ENCODE assay signal across 11 cellular contexts in genomic region chr4:177052211-177052725, GRCh38.
DNase-seq lines count a peak whose midpoint lies in the region; ATAC-seq, FAIRE-seq and TF ChIP-seq lines count a peak whose summit lies in the region.
"Had no signal": no experiment of that assay in that cellular context is flagged by ENCODE, and none has a peak within 500 bp of the region (broad histone marks: within the 10 kb centered on the region; RNA-seq: fewer than 3 reads in every experiment).

No MANE protein-coding gene starts in this region.

- no peaks in the 10 kb centered on the region for H3K36me3 ChIP-seq in thoracic aorta
- no peaks in the 10 kb centered on the region for H3K36me3 ChIP-seq in left lung
- no peaks in the 10 kb centered on the region for H3K36me3 ChIP-seq in right lobe of liver
- H3K36me3 ChIP-seq: BLaER1 had no signal

- peaks cover 25% of the 10 kb centered on the region for H3K4me1 Mint-ChIP-seq in brain
- H3K4me1 Mint-ChIP-seq: CD8-positive, alpha-beta memory T cell had no signal

- TF ChIP-seq CTCF in D721Med (IDR thresholded peaks at IDR 0.05; ENCODE audit: insufficient read depth, missing control alignments), result no peak
- TF ChIP-seq CTCF in brain (conservative IDR thresholded peaks at IDR 0.05), result no peak
- no peak for TF ChIP-seq CTCF in thoracic aorta (IDR thresholded peaks at IDR 0.05)
- no peak for TF ChIP-seq CTCF in left lung (IDR thresholded peaks at IDR 0.05)
- TF ChIP-seq CTCF in right lobe of liver (IDR thresholded peaks at IDR 0.05), result no peak

- intact Hi-C loops in left lung (cut with DNase I) (no loop called here), right lobe of liver (cut with DNase I) (no loop called here)

- H3K9me3 ChIP-seq in thoracic aorta, result no peaks in the 10 kb centered on the region
- H3K9me3 ChIP-seq in left lung, result no peaks in the 10 kb centered on the region
- no peaks in the 10 kb centered on the region for H3K9me3 ChIP-seq in right lobe of liver
- H3K9me3 ChIP-seq: BLaER1, Caco-2 had no signal

- peaks cover 0 to 3% (median 0%) of the 10 kb centered on the region in 5 experiments for H3K9me3 Mint-ChIP-seq in brain
- H3K9me3 Mint-ChIP-seq: CD8-positive, alpha-beta memory T cell had no signal

- ATAC-seq in thoracic aorta (ENCODE audit: insufficient number of reproducible peaks, low FRiP score, low read depth) (no peak), left lung (no peak), GM19455 (IDR thresholded peaks at IDR 0.05; ENCODE audit: unreplicated experiment) (no peak), right lobe of liver (no peak)

- peak; percentile 98 for FAIRE-seq in D721Med (lab: Jason Lieb, UNC)

- no peak overlapping the region for H3K4me3 Mint-ChIP-seq in brain
- H3K4me3 Mint-ChIP-seq: CD8-positive, alpha-beta memory T cell had no signal

- no peaks in the 10 kb centered on the region for H3K36me3 Mint-ChIP-seq in brain
- H3K36me3 Mint-ChIP-seq: CD8-positive, alpha-beta memory T cell had no signal

- no peak overlapping the region for H3K4me3 ChIP-seq in thoracic aorta
- no peak overlapping the region for H3K4me3 ChIP-seq in left lung
- H3K4me3 ChIP-seq in right lobe of liver, result no peak overlapping the region
- H3K4me3 ChIP-seq: BLaER1 had no signal

- WGBS in right lobe of liver (ENCODE audit: insufficient coverage, low coverage, low lambda C conversion rate, missing lambda C conversion rate), result 56% methylated on average over 3 of the region's 3 CpGs

- peaks cover 0 to 10% of the 10 kb centered on the region in 2 donors for H3K4me1 ChIP-seq in thoracic aorta (ENCODE audit: control insufficient read depth in 1 of 2, low read depth in 2 of 2)
- H3K4me1 ChIP-seq in left lung, result no peaks in the 10 kb centered on the region
- no peaks in the 10 kb centered on the region for H3K4me1 ChIP-seq in right lobe of liver
- H3K4me1 ChIP-seq: BLaER1, Caco-2 had no signal

- no peaks in the 10 kb centered on the region for H3K27me3 Mint-ChIP-seq in brain

- TF ChIP-seq POLR2A in right lobe of liver (IDR thresholded peaks at IDR 0.05), result no peak

- DNase-seq in D721Med (ENCODE audit: insufficient read length, low spot score) (peak; percentile 31), NCI-H82 treated with DMSO at 0.1 percent for 48 hours (lab: John Stamatoyannopoulos, UW; ENCODE audit: unreplicated experiment) (peak; percentile 86), thoracic aorta (ENCODE audit: low spot score) (no peak), left lung (no peak), right lobe of liver (no peak)
- DNase-seq: 8988T; CD8-positive, alpha-beta memory T cell had no signal

- H3K27me3 ChIP-seq in thoracic aorta (replicated peaks; ENCODE audit: insufficient read depth) (no peaks in the 10 kb centered on the region), left lung (no peaks in the 10 kb centered on the region), right lobe of liver (peaks cover 0 to 5% of the 10 kb centered on the region in 2 donors)
- H3K27me3 ChIP-seq: BLaER1 had no signal

- peak overlapping the region in 3 of 5 experiments; percentile 18 to 57 (median 39) for H3K27ac Mint-ChIP-seq in brain
- H3K27ac Mint-ChIP-seq: CD8-positive, alpha-beta memory T cell had no signal

- H3K27ac ChIP-seq in thoracic aorta, result peak overlapping the region; percentile 17 to 47
- no peak overlapping the region for H3K27ac ChIP-seq in left lung
- no peak overlapping the region for H3K27ac ChIP-seq in right lobe of liver
- H3K27ac ChIP-seq: BLaER1 had no signal

Comparison
In these comparisons a context has a peak if more than half of its experiments do, and no peak if none do; other contexts are left out.
1. DNase-seq: peak in D721Med (single experiment) and NCI-H82 treated with DMSO at 0.1 percent for 48 hours (single experiment); none in thoracic aorta (single experiment), left lung (0 of 2) and right lobe of liver (0 of 3).
2. H3K27ac ChIP-seq: peak in thoracic aorta (2 of 2); none in left lung (0 of 2) and right lobe of liver (0 of 3).